ENCODE assay signal across 12 cellular contexts in genomic region chr10:100838986-100839385, GRCh38.
"Had no signal": no experiment of that assay in that cellular context is flagged by ENCODE, and none has a peak within 500 bp of the region (broad histone marks: within the 10 kb centered on the region; RNA-seq: fewer than 3 reads in every experiment).

No MANE protein-coding gene starts in this region.

- DNase-seq: activated CD4-positive, alpha-beta memory T cell treated with anti-CD3 and anti-CD28 coated beads for 36 hours; activated effector memory CD4-positive, alpha-beta T cell treated with anti-CD3 and anti-CD28 coated beads, Interleukin-2, amount 50 U/mL, for 16 hours; activated naive CD8-positive, alpha-beta T cell treated with anti-CD3 and anti-CD28 coated beads, Interleukin-2, amount 10 ng/mL, durations not matched to agents 7 days and 5 days; aorta; dorsolateral prefrontal cortex; hippocampal formation; mesendoderm; stimulated activated CD4-positive, alpha-beta T cell treated with anti-CD3 and anti-CD28 coated beads, Interleukin-12 subunit alpha, Interleukin-12 subunit beta, amount 100 ng/mL, for 4 hours; stimulated activated CD8-positive, alpha-beta memory T cell treated with anti-CD3 and anti-CD28 coated beads, Interleukin-4, amount 100 ng/mL, for 48 hours; thyroid gland had no signal

- H3K4me1 Mint-ChIP-seq: activated naive CD8-positive, alpha-beta T cell treated with anti-CD3 and anti-CD28 coated beads, Interleukin-2, amount 10 ng/mL, durations not matched to agents 7 days and 5 days had no signal

- H3K27ac Mint-ChIP-seq: activated CD4-positive, alpha-beta memory T cell treated with anti-CD3 and anti-CD28 coated beads for 36 hours; activated naive CD8-positive, alpha-beta T cell treated with anti-CD3 and anti-CD28 coated beads, Interleukin-2, amount 10 ng/mL, durations not matched to agents 7 days and 5 days had no signal

- H3K9me3 Mint-ChIP-seq: activated CD4-positive, alpha-beta memory T cell treated with anti-CD3 and anti-CD28 coated beads for 36 hours; activated naive CD8-positive, alpha-beta T cell treated with anti-CD3 and anti-CD28 coated beads, Interleukin-2, amount 10 ng/mL, durations not matched to agents 7 days and 5 days had no signal

- H3K36me3 Mint-ChIP-seq: activated CD4-positive, alpha-beta memory T cell treated with anti-CD3 and anti-CD28 coated beads for 36 hours; activated naive CD8-positive, alpha-beta T cell treated with anti-CD3 and anti-CD28 coated beads, Interleukin-2, amount 10 ng/mL, durations not matched to agents 7 days and 5 days had no signal

- H3K4me3 Mint-ChIP-seq: activated CD4-positive, alpha-beta memory T cell treated with anti-CD3 and anti-CD28 coated beads for 36 hours; activated naive CD8-positive, alpha-beta T cell treated with anti-CD3 and anti-CD28 coated beads, Interleukin-2, amount 10 ng/mL, durations not matched to agents 7 days and 5 days had no signal

- H3K36me3 ChIP-seq: breast epithelium, thyroid gland, vagina had no signal

- H3K27ac ChIP-seq: breast epithelium, dorsolateral prefrontal cortex, thyroid gland, vagina had no signal

- H3K27me3 ChIP-seq: thyroid gland, vagina had no signal

- H3K9me3 ChIP-seq: breast epithelium, thyroid gland, vagina had no signal

- H3K4me3 ChIP-seq: breast epithelium, dorsolateral prefrontal cortex, thyroid gland, vagina had no signal

- H3K4me1 ChIP-seq: breast epithelium, thyroid gland, vagina had no signal
